ENCODE assay signal across 20 cellular contexts in the genomic region with DNA sequence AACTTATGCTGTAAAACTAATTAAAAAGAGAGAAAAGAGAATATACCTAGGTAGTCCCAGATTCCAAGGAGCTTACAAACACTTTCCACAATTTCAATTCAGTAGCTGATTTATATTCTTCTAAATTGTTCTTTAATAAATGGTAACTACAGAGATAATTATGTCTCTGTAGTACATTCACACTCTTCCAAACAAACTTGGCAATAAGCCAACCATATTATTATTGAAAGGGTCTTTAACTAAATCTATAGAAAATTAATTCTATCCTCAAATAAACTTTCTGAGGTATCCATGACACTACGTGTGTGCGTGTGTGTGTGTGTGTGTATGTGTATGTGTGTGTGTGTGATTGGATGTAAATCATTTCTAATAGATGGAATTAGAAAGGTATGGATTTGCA.
DNase-seq lines count a peak whose midpoint lies in the region; ATAC-seq, FAIRE-seq and TF ChIP-seq lines count a peak whose summit lies in the region.
"Had no signal": no experiment of that assay in that cellular context is flagged by ENCODE, and none has a peak within 500 bp of the region (broad histone marks: within the 10 kb centered on the region; RNA-seq: fewer than 3 reads in every experiment).

No MANE protein-coding gene starts in this region.

- TF ChIP-seq EP300 in HepG2 (IDR thresholded peaks at IDR 0.05; ENCODE audit: low read depth in 2 of 2, low read length in 2 of 2): no peak
- TF ChIP-seq EP300 in HepG2 (CRISPR knock-in tag; IDR thresholded peaks at IDR 0.05; ENCODE audit: borderline replicate concordance): no peak

- no TSS peak for BruUV-seq in HepG2 (replicated peaks; lab: Mats Ljungman, UMichigan)

- no peak overlapping the region for H3K4me3 ChIP-seq in HepG2 (replicated peaks in 1 of 3; ENCODE audit: insufficient read depth in 1 of 3, low read depth in 2 of 3, low read length in 3 of 3)
- no peak overlapping the region for H3K4me3 ChIP-seq in right lobe of liver
- H3K4me3 ChIP-seq: A549; BLaER1 treated with 17β-estradiol and CSF1 and Interleukin-3, amounts not matched to agents 10 nM and 100 nM had no signal

- H3K27me3 ChIP-seq in HepG2 (ENCODE audit: control insufficient read depth in 1 of 2, insufficient read depth in 2 of 2, low read length in 2 of 2) (no peaks in the 10 kb centered on the region), right lobe of liver (no peaks in the 10 kb centered on the region)
- H3K27me3 ChIP-seq: BLaER1 treated with 17β-estradiol and CSF1 and Interleukin-3, amounts not matched to agents 10 nM and 100 nM had no signal

- H4K20me1 ChIP-seq in HepG2 (ENCODE audit: insufficient read depth, low read length): no peaks in the 10 kb centered on the region
- H4K20me1 ChIP-seq: BLaER1 treated with 17β-estradiol and CSF1 and Interleukin-3, amounts not matched to agents 10 nM and 100 nM had no signal

- WGBS in HepG2 (ENCODE audit: low lambda C conversion rate): 20% methylated on average over 2 of the region's 2 CpGs
- 51% methylated on average over 2 of the region's 2 CpGs for WGBS in right lobe of liver (ENCODE audit: insufficient coverage, low coverage, low lambda C conversion rate, missing lambda C conversion rate)

- H3K9ac ChIP-seq in HepG2 (ENCODE audit: insufficient read depth, low read depth, low read length): no peak overlapping the region
- H3K9ac ChIP-seq: BLaER1 treated with 17β-estradiol and CSF1 and Interleukin-3, amounts not matched to agents 10 nM and 100 nM had no signal

- POLR2A ChIA-PET in HepG2 (lab: Yijun Ruan, JAX): no interaction called here

- in situ Hi-C loops in HepG2 (cut with HindIII; ENCODE audit: extremely low pct_ligation_motif_present, low pct_unique_long_range_greater_than_20kb): no loop called here

- no peak overlapping the region for H3K4me2 ChIP-seq in HepG2 (ENCODE audit: low read depth, low read length)
- H3K4me2 ChIP-seq: A549; BLaER1 treated with 17β-estradiol and CSF1 and Interleukin-3, amounts not matched to agents 10 nM and 100 nM had no signal

- DNase-seq in NCI-H1105 treated with DMSO at 0.1 percent for 48 hours (lab: John Stamatoyannopoulos, UW) (peak; percentile 18), NCI-H1105 (lab: John Stamatoyannopoulos, UW) (no peak), HepG2 (ENCODE audit: low spot score) (no peak), right lobe of liver (no peak), H54 (ENCODE audit: insufficient read length, low spot score) (no peak)
- DNase-seq: AML-193; Caco-2; Calu3; CD4-positive, alpha-beta T cell; CD8-positive, alpha-beta T cell; DMS79 treated with DMSO at 0.1 percent for 48 hours; GF-D8 had no signal

- H3K36me3 ChIP-seq in HepG2 (replicated peaks in 1 of 2; ENCODE audit: control insufficient read depth in 1 of 2, insufficient read depth in 2 of 2, low read length in 2 of 2) (no peaks in the 10 kb centered on the region), right lobe of liver (no peaks in the 10 kb centered on the region)
- H3K36me3 ChIP-seq: BLaER1 treated with 17β-estradiol and CSF1 and Interleukin-3, amounts not matched to agents 10 nM and 100 nM had no signal

- no peak for ATAC-seq in HepG2
- no peak for ATAC-seq in right lobe of liver
- ATAC-seq: A549; CD8-positive, alpha-beta T cell had no signal

- no peak for TF ChIP-seq CTCF in HepG2 (CRISPR knock-in tag; IDR thresholded peaks at IDR 0.05)
- TF ChIP-seq CTCF in right lobe of liver (IDR thresholded peaks at IDR 0.05): no peak

- no peak for TF ChIP-seq POLR2A in HepG2 (IDR thresholded peaks at IDR 0.05; ENCODE audit: insufficient read depth in 1 of 2, low read depth in 2 of 2, low read length in 2 of 2)
- TF ChIP-seq POLR2A in right lobe of liver (IDR thresholded peaks at IDR 0.05): no peak
- TF ChIP-seq POLR2A in H54 (IDR thresholded peaks at IDR 0.05; ENCODE audit: low read depth, low read length): no peak

- intact Hi-C loops in HepG2 (cut with micrococcal nuclease; ENCODE audit: unreplicated experiment) (no loop called here), right lobe of liver (cut with DNase I) (no loop called here)

- no peaks in the 10 kb centered on the region for H3K9me3 ChIP-seq in HepG2 (ENCODE audit: low read length)
- no peaks in the 10 kb centered on the region for H3K9me3 ChIP-seq in right lobe of liver
- H3K9me3 ChIP-seq: A549; BLaER1 treated with 17β-estradiol and CSF1 and Interleukin-3, amounts not matched to agents 10 nM and 100 nM; Caco-2 had no signal

- H3K4me1 ChIP-seq in HepG2 (ENCODE audit: insufficient read depth, low read length) (no peaks in the 10 kb centered on the region), right lobe of liver (no peaks in the 10 kb centered on the region)
- H3K4me1 ChIP-seq: A549; BLaER1 treated with 17β-estradiol and CSF1 and Interleukin-3, amounts not matched to agents 10 nM and 100 nM; Caco-2 had no signal

- TF ChIP-seq RAD21 in HepG2 (CRISPR knock-in tag; IDR thresholded peaks at IDR 0.05): no peak

- FAIRE-seq in HepG2 (lab: Jason Lieb, UNC) (no peak), H54 (lab: Jason Lieb, UNC) (no peak)
- FAIRE-seq: A549, D721Med, G401.6, GM12891, GM19239 had no signal

- CTCF ChIA-PET in HepG2 (lab: Yijun Ruan, JAX; ENCODE audit: low intra/inter-chr PET ratio, low total read pairs): no interaction called here

- H3K27ac ChIP-seq in HepG2 (ENCODE audit: extremely low read length, insufficient read depth, low read length) (no peak overlapping the region), right lobe of liver (no peak overlapping the region)
- H3K27ac ChIP-seq: 22Rv1; A549; BLaER1 treated with 17β-estradiol and CSF1 and Interleukin-3, amounts not matched to agents 10 nM and 100 nM; C4-2B had no signal

- H3K79me2 ChIP-seq in HepG2 (ENCODE audit: insufficient read depth, low read length): no peaks in the 10 kb centered on the region

- no peak overlapping the region for H2AFZ ChIP-seq in HepG2 (ENCODE audit: low read length)

TF ChIP-seq in HepG2, 621 proteins besides CTCF, POLR2A, EP300 and RAD21:
- TF ChIP-seq LCORL (IDR thresholded peaks at IDR 0.05) (peak; percentile 67), LCORL (CRISPR knock-in tag; IDR thresholded peaks at IDR 0.05) (no peak), TAF1 (CRISPR knock-in tag; IDR thresholded peaks at IDR 0.05) (no peak)
